ENCODE assay signal across 13 cellular contexts in the genomic region with DNA sequence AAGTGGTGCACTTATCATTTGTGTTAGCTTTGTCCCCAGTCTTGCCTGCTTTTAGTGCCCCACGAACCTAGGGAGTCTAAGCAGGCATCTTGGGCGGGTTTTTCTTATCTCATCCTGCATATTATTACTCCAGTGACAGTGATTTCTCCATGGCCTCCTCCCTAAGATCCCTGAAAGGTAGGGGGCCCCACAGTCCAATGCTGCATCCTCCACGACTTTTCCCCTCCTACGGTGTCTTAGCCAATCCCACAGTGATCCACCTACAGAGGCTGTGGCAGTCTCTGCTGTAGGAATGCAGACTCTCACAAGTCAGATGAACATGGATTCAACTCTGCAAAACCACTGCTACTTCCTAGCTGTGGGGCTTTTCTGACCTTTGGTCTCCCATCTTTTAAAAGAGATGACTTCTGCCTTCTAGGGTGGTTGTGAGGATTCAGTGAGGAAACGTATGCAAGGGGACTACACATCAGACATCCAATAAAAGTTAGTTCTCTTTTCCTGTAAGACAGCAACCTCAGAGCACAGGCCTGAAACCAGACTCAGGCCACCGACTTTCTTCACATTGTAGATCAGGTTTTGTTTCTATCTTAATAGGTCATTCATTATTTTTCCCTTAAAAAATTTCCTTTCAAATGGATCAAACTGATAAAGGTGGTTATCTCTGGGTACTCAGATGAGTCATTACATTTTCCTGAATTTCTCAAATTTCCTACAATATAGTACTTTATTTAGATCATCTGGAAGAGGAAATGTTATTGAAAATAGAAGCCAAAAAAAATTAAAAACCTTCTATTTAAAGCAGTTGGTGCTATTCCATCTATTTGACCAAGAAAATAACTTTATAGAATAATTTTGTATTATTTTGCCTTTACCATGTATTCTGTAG. TPM values are rescaled to one million over a fixed set of nuclear protein-coding genes. Genes with fewer than 3 reads are reported as not detected.
DNase-seq lines count a peak whose midpoint lies in the region; ATAC-seq, FAIRE-seq and TF ChIP-seq lines count a peak whose summit lies in the region.
"Had no signal": no experiment of that assay in that cellular context is flagged by ENCODE, and none has a peak within 500 bp of the region (broad histone marks: within the 10 kb centered on the region; RNA-seq: fewer than 3 reads in every experiment).

No MANE protein-coding gene starts in this region.

- no peak overlapping the region for H3K4me3 Mint-ChIP-seq in Caco-2 (ENCODE audit: unreplicated experiment)
- H3K4me3 Mint-ChIP-seq: activated T-cell treated with anti-CD3 and anti-CD28 coated beads, Interleukin-2, amount 50 U/mL, for 24 hours had no signal

- H3K9ac ChIP-seq in kidney (ENCODE audit: low read length in 2 of 2) = no peak overlapping the region

- no peak overlapping the region for H3K27ac Mint-ChIP-seq in Caco-2 (ENCODE audit: unreplicated experiment)

- H3K4me3 ChIP-seq in Caco-2 (ENCODE audit: low read depth, low read length) (no peak overlapping the region), HEK293 (ENCODE audit: low read depth, low read length) (no peak overlapping the region), kidney (ENCODE audit: low read length in 2 of 2) (no peak overlapping the region), gastrocnemius medialis (no peak overlapping the region), right cardiac atrium (ENCODE audit: low read length) (no peak overlapping the region)
- H3K4me3 ChIP-seq: heart right ventricle had no signal

- no peaks in the 10 kb centered on the region for H3K9me3 Mint-ChIP-seq in Caco-2 (ENCODE audit: unreplicated experiment)
- H3K9me3 Mint-ChIP-seq: activated T-cell treated with anti-CD3 and anti-CD28 coated beads, Interleukin-2, amount 50 U/mL, for 24 hours had no signal

- no peak for FAIRE-seq in kidney (lab: Jason Lieb, UNC)

- TF ChIP-seq POLR2A in gastrocnemius medialis (IDR thresholded peaks at IDR 0.05) = no peak

- no peak for ATAC-seq in gastrocnemius medialis
- ATAC-seq in right cardiac atrium = no peak
- ATAC-seq: stimulated activated naive CD8-positive, alpha-beta T cell treated with anti-CD3 and anti-CD28 coated beads, Interleukin-15, Interleukin-2, amounts not matched to agents 100 U/mL and 50 U/mL, for 24 hours had no signal

- in situ Hi-C loops in gastrocnemius medialis (cut with MboI; ENCODE audit: low sequenced_read_pairs in 4 of 4) = no loop called here

- H3K4me1 Mint-ChIP-seq in Caco-2 (ENCODE audit: low read depth, unreplicated experiment) = peaks cover 25% of the 10 kb centered on the region

- CTCF ChIA-PET in Caco-2 (lab: Charles Lee) (no interaction called here), HEK293 (lab: Yijun Ruan, JAX) (no interaction called here)

- H3K9me3 ChIP-seq in Caco-2 (no peaks in the 10 kb centered on the region), HEK293 (ENCODE audit: control insufficient read depth, insufficient read depth, low read depth, low read length) (no peaks in the 10 kb centered on the region), kidney (ENCODE audit: control insufficient read depth in 1 of 2, low read length in 2 of 2) (no peaks in the 10 kb centered on the region), gastrocnemius medialis (no peaks in the 10 kb centered on the region), right cardiac atrium (ENCODE audit: control insufficient read depth, low read length) (no peaks in the 10 kb centered on the region)
- H3K9me3 ChIP-seq: heart right ventricle had no signal

- intact Hi-C loops in Caco-2 (cut with micrococcal nuclease; ENCODE audit: unreplicated experiment) (loop anchor here (10.0 kb wide), 1 partner anchor 254 kb away; the partner anchor contains the start of gene GOLGB1), kidney (cut with DNase I) (no loop called here), gastrocnemius medialis (cut with DNase I; ENCODE audit: low total_unique reads) (loop anchor here (5.0 kb wide), 1 partner anchor 452 kb away; the partner anchor contains the start of gene POLQ), right cardiac atrium (cut with DNase I) (loop anchor here (10.0 kb wide), 1 partner anchor 454 kb away; the partner anchor contains the start of gene POLQ (in 4 of the 4))

- BruUV-seq in Caco-2 (replicated peaks; lab: Mats Ljungman, UMichigan) = no TSS peak

- DNase-seq in Caco-2 (peak; percentile 29 to 67), SIG-M5 (lab: John Stamatoyannopoulos, UW) (peak; percentile 40), kidney (no peak), gastrocnemius medialis (no peak), right cardiac atrium (no peak)
- no peak for DNase-seq in stimulated activated CD4-positive, alpha-beta T cell treated with anti-CD3 and anti-CD28 coated beads, Interleukin-12 subunit alpha, Interleukin-12 subunit beta, amount 100 ng/mL, for 4 hours
- DNase-seq in activated CD8-positive, alpha-beta memory T cell treated with anti-CD3 and anti-CD28 coated beads for 24 hours = no peak
- DNase-seq: activated T-cell treated with anti-CD3 and anti-CD28 coated beads, Interleukin-2, amount 50 U/mL, for 24 hours; cerebellar nuclear complex; heart right ventricle; stimulated activated naive CD8-positive, alpha-beta T cell treated with anti-CD3 and anti-CD28 coated beads, Interleukin-15, Interleukin-2, amounts not matched to agents 100 U/mL and 50 U/mL, for 24 hours had no signal

- no peaks in the 10 kb centered on the region for H3K27me3 Mint-ChIP-seq in Caco-2 (ENCODE audit: insufficient read depth, unreplicated experiment)

- no peaks in the 10 kb centered on the region for H3K36me3 Mint-ChIP-seq in Caco-2 (ENCODE audit: insufficient read depth, unreplicated experiment)

- H3K27ac ChIP-seq in HEK293 (ENCODE audit: extremely low read depth, low read depth, low read length) (no peak overlapping the region), kidney (ENCODE audit: low read depth in 2 of 2, low read length in 2 of 2) (peak overlapping the region; percentile 20 to 59), gastrocnemius medialis (no peak overlapping the region), right cardiac atrium (ENCODE audit: low read length) (no peak overlapping the region)

- WGBS in right cardiac atrium = 54% methylated on average over 6 of the region's 6 CpGs

- H3K27me3 ChIP-seq in Caco-2 (replicated peaks; ENCODE audit: control insufficient read depth, insufficient read depth, low read length) (no peaks in the 10 kb centered on the region), gastrocnemius medialis (no peaks in the 10 kb centered on the region), right cardiac atrium (ENCODE audit: control insufficient read depth, insufficient read depth) (no peaks in the 10 kb centered on the region)

- H3K36me3 ChIP-seq in Caco-2 (ENCODE audit: control insufficient read depth, insufficient read depth, low read length) (no peaks in the 10 kb centered on the region), HEK293 (ENCODE audit: control insufficient read depth in 2 of 2, insufficient read depth in 1 of 2, low read length in 2 of 2) (no peaks in the 10 kb centered on the region), kidney (ENCODE audit: control insufficient read depth in 1 of 2, insufficient read depth in 2 of 2, low read length in 2 of 2) (peaks cover 0 to 5% of the 10 kb centered on the region in 2 donors), gastrocnemius medialis (no peaks in the 10 kb centered on the region)
- H3K36me3 ChIP-seq: heart right ventricle had no signal

- TF ChIP-seq CTCF in Caco-2 (IDR thresholded peaks at IDR 0.05; ENCODE audit: insufficient read depth in 1 of 2, low read depth in 1 of 2, low read length in 1 of 2, severe bottlenecking in 1 of 2, unreplicated experiment in 1 of 2) (no peak), HEK293 (tag by site-specific recombination; IDR thresholded peaks at IDR 0.05) (no peak), kidney (IDR thresholded peaks at IDR 0.05; ENCODE audit: borderline replicate concordance, extremely low read depth, insufficient read depth) (no peak), gastrocnemius medialis (IDR thresholded peaks at IDR 0.05 in 4 of 5, conservative IDR thresholded peaks at IDR 0.05 in 1 of 5) (no peak)

- POLR2A ChIA-PET in Caco-2 (lab: Charles Lee) = no interaction called here
- POLR2A ChIA-PET in HEK293 (lab: Yijun Ruan, JAX) = no interaction called here

- H3K4me1 ChIP-seq in Caco-2 (peaks cover 36% of the 10 kb centered on the region), HEK293 (ENCODE audit: control insufficient read depth, insufficient read depth, low read length) (no peaks in the 10 kb centered on the region; the same call in 1 of the 2 replicates), kidney (ENCODE audit: control insufficient read depth in 1 of 2, insufficient read depth in 1 of 2, low read depth in 1 of 2, low read length in 2 of 2) (peaks cover 14% of the 10 kb centered on the region in 2 donors), gastrocnemius medialis (no peaks in the 10 kb centered on the region), right cardiac atrium (ENCODE audit: control insufficient read depth, insufficient read depth, low read length) (no peaks in the 10 kb centered on the region)

TF ChIP-seq in HEK293, 187 proteins besides CTCF, POLR2A, EP300 and RAD21 (continues in another document):
- TF ChIP-seq ZNF549 (tag by site-specific recombination; IDR thresholded peaks at IDR 0.05) (no peak), ZFHX2 (tag by site-specific recombination; conservative IDR thresholded peaks at IDR 0.05) (peak; percentile 79)
- TF ChIP-seq, protein P1, sequence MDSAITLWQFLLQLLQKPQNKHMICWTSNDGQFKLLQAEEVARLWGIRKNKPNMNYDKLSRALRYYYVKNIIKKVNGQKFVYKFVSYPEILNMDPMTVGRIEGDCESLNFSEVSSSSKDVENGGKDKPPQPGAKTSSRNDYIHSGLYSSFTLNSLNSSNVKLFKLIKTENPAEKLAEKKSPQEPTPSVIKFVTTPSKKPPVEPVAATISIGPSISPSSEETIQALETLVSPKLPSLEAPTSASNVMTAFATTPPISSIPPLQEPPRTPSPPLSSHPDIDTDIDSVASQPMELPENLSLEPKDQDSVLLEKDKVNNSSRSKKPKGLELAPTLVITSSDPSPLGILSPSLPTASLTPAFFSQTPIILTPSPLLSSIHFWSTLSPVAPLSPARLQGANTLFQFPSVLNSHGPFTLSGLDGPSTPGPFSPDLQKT (IDR thresholded peaks at IDR 0.05; ENCODE audit: borderline replicate concordance, low read depth, low read length) = no peak

RNA-seq across cellular contexts. Expression of gene ILDR1, which starts 23.2 kb away (rescaled TPM):
- total RNA-seq in Caco-2 (2022) (0.21 and 0.25 TPM in 2 replicates), kidney (17.7 TPM), gastrocnemius medialis (not detected), right cardiac atrium (not detected)
- polyA plus RNA-seq in kidney (ENCODE audit: insufficient read depth, low read depth, low replicate concordance) (11.9 TPM), right cardiac atrium (not detected)
- total RNA-seq: HT1080 had no signal
- polyA plus RNA-seq: heart right ventricle had no signal

RNA-seq across cellular contexts. Expression of gene CD86, which starts 56.3 kb away (rescaled TPM):
- not detected in 2 replicates for total RNA-seq in Caco-2 (2022)
- total RNA-seq in kidney = 6.3 TPM
- polyA plus RNA-seq in kidney (ENCODE audit: insufficient read depth, low read depth, low replicate concordance) = 1.3 TPM
- total RNA-seq in gastrocnemius medialis = 1 to 10 TPM in 3 of 4 donors, under 1 TPM in 1; 0.92 to 2.4 (median 1.6) TPM
- total RNA-seq in right cardiac atrium = 1 to 10 TPM; 3.1 to 5.4 (median 5.1) TPM
- polyA plus RNA-seq in right cardiac atrium = 0.91 TPM
- total RNA-seq: HT1080 had no signal

Comparison
In these comparisons a context has a peak if more than half of its experiments do, and no peak if none do; other contexts are left out.
1. DNase-seq: peak in Caco-2 (2 of 2) and SIG-M5 (single experiment); none in kidney (single experiment), gastrocnemius medialis (0 of 2), right cardiac atrium (0 of 3), stimulated activated CD4-positive, alpha-beta T cell treated with anti-CD3 and anti-CD28 coated beads, Interleukin-12 subunit alpha, Interleukin-12 subunit beta, amount 100 ng/mL, for 4 hours (single experiment) and activated CD8-positive, alpha-beta memory T cell treated with anti-CD3 and anti-CD28 coated beads for 24 hours (single experiment).
2. H3K27ac ChIP-seq: peak in kidney (2 of 2); none in HEK293 (single experiment), gastrocnemius medialis (0 of 4) and right cardiac atrium (single experiment).
3. RNA of gene ILDR1, which starts 23.2 kb away (total RNA-seq): 17.7 TPM in kidney (single experiment); 0.21 to 0.25 TPM in Caco-2, not detected in right cardiac atrium and not detected in gastrocnemius medialis; every median in the first group is over 10 times any median in the second.